ENCODE assay signal across 8 cellular contexts in genomic region chr19:4633140-4633967, GRCh38. TPM values are rescaled to one million over a fixed set of nuclear protein-coding genes. Genes with fewer than 3 reads are reported as not detected.
A peak's percentile ranks its signal among the peaks of the same experiment; 100 is the strongest.
DNase-seq lines count a peak whose midpoint lies in the region; ATAC-seq and TF ChIP-seq lines count a peak whose summit lies in the region.

No MANE protein-coding gene starts in this region.

- H3K27ac Mint-ChIP-seq in nephron, result peak overlapping the region; percentile 43 to 86 (median 60)

- no peak overlapping the region for H2AFZ ChIP-seq in fibroblast of lung (ENCODE audit: low read length)

- no peaks in the 10 kb centered on the region for H3K9me3 ChIP-seq in BLaER1 treated with 17β-estradiol and CSF1 and Interleukin-3, amounts not matched to agents 10 nM and 100 nM (replicated peaks in 1 of 11)
- no peaks in the 10 kb centered on the region for H3K9me3 ChIP-seq in fibroblast of lung (ENCODE audit: control insufficient read depth, insufficient read depth, low read depth, low read length)

- H4K20me1 ChIP-seq in BLaER1 treated with 17β-estradiol and CSF1 and Interleukin-3, amounts not matched to agents 10 nM and 100 nM, result no peaks in the 10 kb centered on the region
- no peaks in the 10 kb centered on the region for H4K20me1 ChIP-seq in fibroblast of lung (ENCODE audit: control insufficient read depth, extremely low read depth, insufficient read depth, low read length)

- no peaks in the 10 kb centered on the region for H3K36me3 ChIP-seq in BLaER1 treated with 17β-estradiol and CSF1 and Interleukin-3, amounts not matched to agents 10 nM and 100 nM
- H3K36me3 ChIP-seq in H7 (replicated peaks; ENCODE audit: control insufficient read depth, insufficient read depth, low read length) (no peaks in the 10 kb centered on the region), fibroblast of lung (ENCODE audit: control insufficient read depth, insufficient read depth, low read length) (no peaks in the 10 kb centered on the region)

- no peaks in the 10 kb centered on the region for H3K79me2 ChIP-seq in fibroblast of lung (ENCODE audit: control insufficient read depth, insufficient read depth, low read length)

- H3K36me3 Mint-ChIP-seq in nephron (ENCODE audit: low read depth), result no peaks in the 10 kb centered on the region

- peak overlapping the region in 8 of 11 experiments; percentile 61 to 87 (median 76); a peak in 15 of 22 replicates for H3K4me2 ChIP-seq in BLaER1 treated with 17β-estradiol and CSF1 and Interleukin-3, amounts not matched to agents 10 nM and 100 nM
- no peak overlapping the region for H3K4me2 ChIP-seq in fibroblast of lung (ENCODE audit: extremely low read depth, insufficient read depth, low read length)

- peaks cover 10% of the 10 kb centered on the region for H3K4me1 Mint-ChIP-seq in nephron

- TF ChIP-seq CTCF in fibroblast of lung (conservative IDR thresholded peaks at IDR 0.05 in 1 of 2, IDR thresholded peaks at IDR 0.05 in 1 of 2; ENCODE audit: low read depth in 1 of 2, low read length in 2 of 2), result peak; percentile 77 to 92
- TF ChIP-seq CTCF in nephron (IDR thresholded peaks at IDR 0.05; ENCODE audit: unreplicated experiment in 3 of 3), result peak; percentile 55 to 60 (median 60)

- peak overlapping the region in 9 of 11 experiments; percentile 29 to 80 (median 69); a peak in 16 of 22 replicates for H3K27ac ChIP-seq in BLaER1 treated with 17β-estradiol and CSF1 and Interleukin-3, amounts not matched to agents 10 nM and 100 nM
- H3K27ac ChIP-seq in fibroblast of lung (ENCODE audit: insufficient read depth, low read length), result no peak overlapping the region

- no peak for ATAC-seq in HG03378 (IDR thresholded peaks at IDR 0.05; ENCODE audit: unreplicated experiment)

- peaks cover 27 to 58% (median 47%) of the 10 kb centered on the region in 10 experiments for H3K4me1 ChIP-seq in BLaER1 treated with 17β-estradiol and CSF1 and Interleukin-3, amounts not matched to agents 10 nM and 100 nM
- H3K4me1 ChIP-seq in fibroblast of lung (ENCODE audit: control insufficient read depth, extremely low read depth, insufficient read depth, low read length), result peaks cover 18% of the 10 kb centered on the region

- peak overlapping the region in 6 of 11 experiments; percentile 46 to 68 (median 66); a peak in 10 of 22 replicates for H3K9ac ChIP-seq in BLaER1 treated with 17β-estradiol and CSF1 and Interleukin-3, amounts not matched to agents 10 nM and 100 nM
- no peak overlapping the region for H3K9ac ChIP-seq in fibroblast of lung (ENCODE audit: insufficient read depth, low read length)

- no peaks in the 10 kb centered on the region for H3K27me3 ChIP-seq in BLaER1 treated with 17β-estradiol and CSF1 and Interleukin-3, amounts not matched to agents 10 nM and 100 nM
- peaks cover 7% of the 10 kb centered on the region for H3K27me3 ChIP-seq in H7 (ENCODE audit: control insufficient read depth, insufficient read depth, low read length)
- no peaks in the 10 kb centered on the region for H3K27me3 ChIP-seq in fibroblast of lung (ENCODE audit: control insufficient read depth, insufficient read depth, low read length)

- H3K4me3 Mint-ChIP-seq in nephron, result peak overlapping the region; percentile 38 to 61 (median 60)

- peaks cover 7% of the 10 kb centered on the region for H3K27me3 Mint-ChIP-seq in nephron (ENCODE audit: low read depth)

- no peaks in the 10 kb centered on the region for H3K9me3 Mint-ChIP-seq in nephron

- H3K4me3 ChIP-seq in BLaER1 treated with 17β-estradiol and CSF1 and Interleukin-3, amounts not matched to agents 10 nM and 100 nM, result no peak overlapping the region
- H3K4me3 ChIP-seq in H7 (ENCODE audit: insufficient read depth, low read depth, low read length), result no peak overlapping the region
- no peak overlapping the region for H3K4me3 ChIP-seq in fibroblast of lung (replicated peaks in 1 of 4; ENCODE audit: control extremely low read depth in 1 of 4, insufficient read depth in 1 of 4, low read depth in 3 of 4, low read length in 4 of 4)

- peak; percentile 81 for DNase-seq in H7
- peak; percentile 92 for DNase-seq in NOMO-1 treated with dmso at 0.1 percent for 144 hours (lab: John Stamatoyannopoulos, UW; ENCODE audit: unreplicated experiment)
- peak; percentile 40 for DNase-seq in activated CD8-positive, alpha-beta memory T cell treated with anti-CD3 and anti-CD28 coated beads, Interleukin-2, amount 50 U/mL, for 4 hours
- DNase-seq in fibroblast of lung (ENCODE audit: low read depth in 2 of 2), result peak; percentile 68 to 78
- DNase-seq in NCI-H1048 (lab: John Stamatoyannopoulos, UW), result no peak

RNA-seq across cellular contexts. Expression of gene TNFAIP8L1, which starts 6.0 kb away (rescaled TPM):
- 9.4 and 11.1 TPM in 2 replicates for total RNA-seq in H7 (2014; rRNA removed; shearing (Covaris generic))
- total RNA-seq in fibroblast of lung, result 1.5 and 4.0 TPM in 2 replicates
- polyA plus RNA-seq in fibroblast of lung, result 2.3 and 3.0 TPM in 2 replicates
- 3.2 and 4.4 TPM in 2 replicates for polyA plus RNA-seq in fibroblast of lung (2012)
- polyA minus RNA-seq in fibroblast of lung (ENCODE audit: low replicate concordance), result 3.5 and 4.9 TPM in 2 replicates

RNA-seq across cellular contexts. Expression of gene MYDGF, which starts 36.8 kb away (rescaled TPM):
- 90.2 and 92.2 TPM in 2 replicates for total RNA-seq in H7 (2014; rRNA removed; shearing (Covaris generic))
- 140 and 181 TPM in 2 replicates for total RNA-seq in fibroblast of lung
- 167 and 190 TPM in 2 replicates for polyA plus RNA-seq in fibroblast of lung
- polyA plus RNA-seq in fibroblast of lung (2012), result 303 and 376 TPM in 2 replicates
- 108 and 137 TPM in 2 replicates for polyA minus RNA-seq in fibroblast of lung (ENCODE audit: low replicate concordance)
